In genomic region chr9:34437006-34437925, GRCh38 we compare ENCODE assay signal across 8 cellular contexts. TPM values are rescaled to one million over a fixed set of nuclear protein-coding genes. Genes with fewer than 3 reads are reported as not detected.
DNase-seq lines count a peak whose midpoint lies in the region; ATAC-seq and TF ChIP-seq lines count a peak whose summit lies in the region.

No MANE protein-coding gene starts in this region.

- no peak overlapping the region for H2AK5ac ChIP-seq in mesendoderm (ENCODE audit: low read length)

- no peak overlapping the region for H4K8ac ChIP-seq in mesendoderm (ENCODE audit: low read depth, low read length)

- H3K4me3 Mint-ChIP-seq in Calu3 (ENCODE audit: low read depth, unreplicated experiment), result no peak overlapping the region
- no peak overlapping the region for H3K4me3 Mint-ChIP-seq in effector memory CD8-positive, alpha-beta T cell

- H3K18ac ChIP-seq in mesendoderm (ENCODE audit: low read length), result no peak overlapping the region

- no peaks in the 10 kb centered on the region for H3K36me3 ChIP-seq in mesendoderm (ENCODE audit: control insufficient read depth, insufficient read depth, low read length)

- no peaks in the 10 kb centered on the region for H3K79me2 ChIP-seq in mesendoderm (ENCODE audit: control insufficient read depth, insufficient read depth, low read length)

- no peak overlapping the region for H3K9ac ChIP-seq in mesendoderm (ENCODE audit: low read length)

- intact Hi-C loops in Calu3 (cut with micrococcal nuclease; ENCODE audit: unreplicated experiment), result loop anchor here (1.0 to 5.0 kb wide), 3 partner anchors 63 to 155 kb away; no protein-coding TSS in a partner anchor

- H3K4ac ChIP-seq in mesendoderm (ENCODE audit: low read depth, low read length), result no peak overlapping the region

- no peak overlapping the region for H3K23ac ChIP-seq in mesendoderm (ENCODE audit: low read length)

- no peak overlapping the region for H3K27ac Mint-ChIP-seq in Calu3 (ENCODE audit: unreplicated experiment)
- no peak overlapping the region for H3K27ac Mint-ChIP-seq in effector memory CD8-positive, alpha-beta T cell

- no TSS peak for BruUV-seq in Calu3 (replicated peaks; lab: Mats Ljungman, UMichigan)

- H3K36me3 Mint-ChIP-seq in Calu3 (ENCODE audit: insufficient read depth, unreplicated experiment), result no peaks in the 10 kb centered on the region
- no peaks in the 10 kb centered on the region for H3K36me3 Mint-ChIP-seq in effector memory CD8-positive, alpha-beta T cell (ENCODE audit: insufficient read depth)

- H2BK5ac ChIP-seq in mesendoderm (ENCODE audit: low read length), result no peak overlapping the region

- no CpG with 5 or more reads among the region's 14 CpGs for WGBS in mesendoderm (ENCODE audit: extremely low coverage, insufficient coverage, low lambda C conversion rate)

- no peaks in the 10 kb centered on the region for H3K27me3 ChIP-seq in mesendoderm (ENCODE audit: insufficient read depth, low read length, poor library complexity)

- no peak overlapping the region for H4K5ac ChIP-seq in mesendoderm (ENCODE audit: low read length)

- CTCF ChIA-PET in Calu3 (lab: Charles Lee), result no interaction called here

- TF ChIP-seq CTCF in Calu3 (IDR thresholded peaks at IDR 0.05; ENCODE audit: unreplicated experiment), result peak; percentile 57

- no peak overlapping the region for H3K27ac ChIP-seq in mesendoderm (ENCODE audit: low read depth, low read length)

- no peak overlapping the region for H3K4me2 ChIP-seq in mesendoderm (ENCODE audit: low read length)

- DNase-seq in Calu3 (peak; percentile 43), NCI-H460 (ENCODE audit: extremely low read depth, low read depth) (peak; percentile 56), mesendoderm (peak; percentile 92)
- DNase-seq in activated CD4-positive, alpha-beta T cell treated with anti-CD3 and anti-CD28 coated beads, Interleukin-2, amount 50 U/mL, for 24 hours (ENCODE audit: low read depth in 1 of 2, low spot score in 1 of 2), result peak; percentile 28 to 58
- peak; percentile 54 to 60 (median 55) for DNase-seq in effector memory CD8-positive, alpha-beta T cell
- peak; percentile 11 to 71 (median 49) for DNase-seq in stimulated activated naive CD4-positive, alpha-beta T cell (lab: John Stamatoyannopoulos, UW)

- no peaks in the 10 kb centered on the region for H3K4me1 ChIP-seq in mesendoderm (ENCODE audit: control insufficient read depth, low read depth, low read length)

- no peaks in the 10 kb centered on the region for H3K9me3 Mint-ChIP-seq in Calu3 (ENCODE audit: low read depth, unreplicated experiment)
- no peaks in the 10 kb centered on the region for H3K9me3 Mint-ChIP-seq in effector memory CD8-positive, alpha-beta T cell

- H3K79me1 ChIP-seq in mesendoderm (ENCODE audit: low read length), result no peaks in the 10 kb centered on the region

- H2BK15ac ChIP-seq in mesendoderm (replicated peaks; ENCODE audit: low read depth), result no peak overlapping the region

- no peak overlapping the region for H2BK120ac ChIP-seq in mesendoderm (ENCODE audit: low read depth, low read length)

- no peak overlapping the region for H3K56ac ChIP-seq in mesendoderm (ENCODE audit: low read length)

- H3K4me3 ChIP-seq in mesendoderm (ENCODE audit: low read length), result no peak overlapping the region

- peak; percentile 50 for ATAC-seq in HG02678 (IDR thresholded peaks at IDR 0.05; ENCODE audit: unreplicated experiment)
- ATAC-seq in effector memory CD8-positive, alpha-beta T cell (replicated peaks), result peak; percentile 89
- ATAC-seq in GM19328 (IDR thresholded peaks at IDR 0.05; ENCODE audit: unreplicated experiment), result no peak

- H3K27me3 Mint-ChIP-seq in Calu3 (ENCODE audit: unreplicated experiment), result no peaks in the 10 kb centered on the region
- no peaks in the 10 kb centered on the region for H3K27me3 Mint-ChIP-seq in effector memory CD8-positive, alpha-beta T cell

- H3K4me1 Mint-ChIP-seq in Calu3 (ENCODE audit: low read depth, unreplicated experiment), result peaks cover 8% of the 10 kb centered on the region
- peaks cover 8 to 10% of the 10 kb centered on the region in 2 donors for H3K4me1 Mint-ChIP-seq in effector memory CD8-positive, alpha-beta T cell (ENCODE audit: low read depth in 2 of 2)

RNA-seq across cellular contexts. Expression of gene FAM219A, which starts 21.1 kb away (rescaled TPM):
- 10.3 and 13.1 TPM in 2 replicates for total RNA-seq in Calu3 (2022)
- total RNA-seq in NCI-H460 (2014; rRNA removed; shearing (Covaris generic)), result 7.7 and 9.3 TPM in 2 replicates
- 13.6 and 16.0 TPM in 2 replicates for polyA plus RNA-seq in NCI-H460 (2014; cell fraction: nucleus; rRNA removed)
- polyA plus RNA-seq in mesendoderm (2013, experiment 1 of 2), result 7.3 TPM
- 7.0 TPM for polyA plus RNA-seq in mesendoderm (2013, experiment 2 of 2)

RNA-seq across cellular contexts. Expression of gene DNAI1, which starts 21.3 kb away (rescaled TPM):
- not detected in 2 replicates for total RNA-seq in Calu3 (2022)
- 0.25 TPM in 1 of 2 replicates, not detected in the other for total RNA-seq in NCI-H460 (2014; rRNA removed; shearing (Covaris generic))
- polyA plus RNA-seq in NCI-H460 (2014; cell fraction: nucleus; rRNA removed), result 0.35 TPM in 1 of 2 replicates, not detected in the other
- 0.07 TPM for polyA plus RNA-seq in mesendoderm (2013, experiment 1 of 2)
- 0.08 TPM for polyA plus RNA-seq in mesendoderm (2013, experiment 2 of 2)
